Comparison of ENCODE assay signal across 11 cellular contexts in genomic region chr6:37990762-37991525, GRCh38.
DNase-seq lines count a peak whose midpoint lies in the region; ATAC-seq, FAIRE-seq and TF ChIP-seq lines count a peak whose summit lies in the region.
"Had no signal": no experiment of that assay in that cellular context is flagged by ENCODE, and none has a peak within 500 bp of the region (broad histone marks: within the 10 kb centered on the region; RNA-seq: fewer than 3 reads in every experiment).

No MANE protein-coding gene starts in this region.

- DNase-seq in NCI-H1417 (lab: John Stamatoyannopoulos, UW) = peak in 2 of 3 experiments; percentile 7 to 69
- DNase-seq in NCI-H1417 treated with DMSO at 0.1 percent for 48 hours (lab: John Stamatoyannopoulos, UW) = no peak
- DNase-seq in astrocyte (ENCODE audit: low read depth) = peak; percentile 90
- DNase-seq in islet precursor cell = peak; percentile 66
- DNase-seq in urothelium cell line (ENCODE audit: low spot score) = peak; percentile 76
- DNase-seq in COLO668 (lab: John Stamatoyannopoulos, UW; ENCODE audit: unreplicated experiment) = no peak
- no peak for DNase-seq in mucosa of descending colon
- no peak for DNase-seq in stimulated activated CD8-positive, alpha-beta memory T cell treated with anti-CD3 and anti-CD28 coated beads, Interleukin-4, amount 100 ng/mL, for 48 hours
- DNase-seq: cortex of kidney, naive B cell, NCI-H446 treated with DMSO at 0.1 percent for 48 hours had no signal

- H2AFZ ChIP-seq in astrocyte (ENCODE audit: low read depth, low read length) = no peak overlapping the region

- ATAC-seq in mucosa of descending colon = no peak

- TF ChIP-seq CTCF in astrocyte (IDR thresholded peaks at IDR 0.05; ENCODE audit: insufficient read depth, low read depth, low read length) (no peak), mucosa of descending colon (IDR thresholded peaks at IDR 0.05) (no peak)

- peak overlapping the region; percentile 78 for H3K4me2 ChIP-seq in astrocyte (ENCODE audit: low read length)

- H3K27ac Mint-ChIP-seq in astrocyte (ENCODE audit: unreplicated experiment) = peak overlapping the region; percentile 75

- peaks cover 84% of the 10 kb centered on the region for H3K79me2 ChIP-seq in astrocyte (ENCODE audit: insufficient read depth, low read length)

- H3K9ac ChIP-seq in astrocyte (ENCODE audit: low read length) = peak overlapping the region; percentile 45

- no peaks in the 10 kb centered on the region for H3K36me3 ChIP-seq in astrocyte (ENCODE audit: insufficient read depth, low read length)
- no peaks in the 10 kb centered on the region for H3K36me3 ChIP-seq in mucosa of descending colon (ENCODE audit: low read depth)

- intact Hi-C loops in mucosa of descending colon (cut with DNase I, micrococcal nuclease) = no loop called here

- H4K20me1 ChIP-seq in astrocyte (ENCODE audit: insufficient read depth, low read length) = peaks cover 91% of the 10 kb centered on the region

- H3K4me1 ChIP-seq in astrocyte (ENCODE audit: insufficient read depth, low read length) (peaks cover 45% of the 10 kb centered on the region), mucosa of descending colon (ENCODE audit: low read depth) (peaks cover 7% of the 10 kb centered on the region)

- H3K9me3 Mint-ChIP-seq in astrocyte (ENCODE audit: unreplicated experiment) = no peaks in the 10 kb centered on the region
- H3K9me3 Mint-ChIP-seq: naive B cell had no signal

- peaks cover 78% of the 10 kb centered on the region for H3K4me1 Mint-ChIP-seq in astrocyte (ENCODE audit: low read depth, unreplicated experiment)

- H3K27me3 ChIP-seq in astrocyte (ENCODE audit: insufficient read depth, low read length) = no peaks in the 10 kb centered on the region

- peak overlapping the region; percentile 82 for H3K27ac ChIP-seq in astrocyte (ENCODE audit: low read depth, low read length)

- no peaks in the 10 kb centered on the region for H3K36me3 Mint-ChIP-seq in astrocyte (ENCODE audit: low read depth, unreplicated experiment)
- H3K36me3 Mint-ChIP-seq: naive B cell had no signal

- peak overlapping the region; percentile 25 for H3K4me3 ChIP-seq in astrocyte (ENCODE audit: insufficient read depth, low read depth, low read length)
- no peak overlapping the region for H3K4me3 ChIP-seq in mucosa of descending colon

- FAIRE-seq in astrocyte (lab: Jason Lieb, UNC) = peak; percentile 90
- no peak for FAIRE-seq in urothelium cell line (lab: Jason Lieb, UNC)

- H3K9me3 ChIP-seq in astrocyte (ENCODE audit: insufficient read depth, low read depth, low read length) (no peaks in the 10 kb centered on the region), mucosa of descending colon (no peaks in the 10 kb centered on the region)

- H3K4me3 Mint-ChIP-seq in astrocyte (ENCODE audit: unreplicated experiment) = peak overlapping the region; percentile 16
- H3K4me3 Mint-ChIP-seq: naive B cell had no signal

- no peaks in the 10 kb centered on the region for H3K27me3 Mint-ChIP-seq in astrocyte (ENCODE audit: low read depth, unreplicated experiment)
- H3K27me3 Mint-ChIP-seq: naive B cell had no signal

Comparison
In these comparisons a context has a peak if more than half of its experiments do, and no peak if none do; other contexts are left out.
1. DNase-seq: peak in NCI-H1417 (2 of 3), astrocyte (single experiment), islet precursor cell (single experiment) and urothelium cell line (single experiment); none in NCI-H1417 treated with DMSO at 0.1 percent for 48 hours (single experiment), COLO668 (single experiment), mucosa of descending colon (0 of 3) and stimulated activated CD8-positive, alpha-beta memory T cell treated with anti-CD3 and anti-CD28 coated beads, Interleukin-4, amount 100 ng/mL, for 48 hours (single experiment).